ENCODE assay signal across 23 cellular contexts in the genomic region with DNA sequence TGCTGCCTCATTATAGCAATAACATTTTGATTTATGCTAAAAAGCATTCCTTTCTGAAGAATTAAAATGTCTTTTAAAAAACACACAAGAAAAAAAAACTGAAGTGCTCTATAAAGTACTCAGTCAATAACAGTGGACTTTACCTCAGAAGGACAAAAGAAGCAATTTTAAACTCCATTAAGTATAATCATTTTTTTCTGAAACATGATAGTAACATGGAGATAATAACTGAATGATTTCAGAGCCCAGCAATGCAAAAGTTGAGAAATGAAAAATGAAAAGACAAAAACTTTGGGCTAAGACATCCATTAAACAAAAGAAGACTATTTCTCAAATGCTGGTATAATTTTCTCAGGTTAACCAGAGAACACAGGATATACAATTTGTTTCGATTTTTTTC.
"Had no signal": no experiment of that assay in that cellular context is flagged by ENCODE, and none has a peak within 500 bp of the region (broad histone marks: within the 10 kb centered on the region; RNA-seq: fewer than 3 reads in every experiment).

No MANE protein-coding gene starts in this region.

- H3K36me3 Mint-ChIP-seq: stimulated activated effector memory CD8-positive, alpha-beta T cell treated with anti-CD3 and anti-CD28 coated beads, Interleukin-12 subunit alpha, Interleukin-12 subunit beta, amount 100 ng/mL, for 72 hours had no signal

- H3K4me1 Mint-ChIP-seq: central memory CD8-positive, alpha-beta T cell; memory B cell had no signal

- ATAC-seq: activated CD8-positive, alpha-beta T cell treated with anti-CD3 and anti-CD28 coated beads, Interleukin-2, amount 10 ng/mL, durations not matched to agents 7 days and 5 days; activated naive CD4-positive, alpha-beta T cell treated with anti-CD3 and anti-CD28 coated beads, Interleukin-2, amount 50 U/mL, for 72 hours; heart right ventricle; left colon; pancreas; right cardiac atrium; stimulated activated effector memory CD8-positive, alpha-beta T cell treated with anti-CD3 and anti-CD28 coated beads, Interleukin-12 subunit alpha, Interleukin-12 subunit beta, amount 100 ng/mL, for 72 hours; stimulated activated naive CD8-positive, alpha-beta T cell treated with anti-CD3 and anti-CD28 coated beads, Interleukin-15, amount 100 ng/mL, for 72 hours had no signal

- H3K27ac Mint-ChIP-seq: activated CD8-positive, alpha-beta T cell treated with anti-CD3 and anti-CD28 coated beads, Interleukin-2, amount 10 ng/mL, durations not matched to agents 7 days and 5 days; activated naive CD4-positive, alpha-beta T cell treated with anti-CD3 and anti-CD28 coated beads, Interleukin-2, amount 50 U/mL, for 72 hours; activated T-helper 1 cell treated with anti-CD3 and anti-CD28 coated beads, Interleukin-12 subunit alpha, Interleukin-12 subunit beta, Interleukin-2, Interleukin-4 antibody, amounts not matched to agents 30 ng/mL and 10 ng/mL and 1 ng/mL, durations not matched to agents 14 hours and 24 hours and 36 hours; memory B cell; stimulated activated effector memory CD8-positive, alpha-beta T cell treated with anti-CD3 and anti-CD28 coated beads, Interleukin-12 subunit alpha, Interleukin-12 subunit beta, amount 100 ng/mL, for 72 hours; stimulated activated naive CD8-positive, alpha-beta T cell treated with anti-CD3 and anti-CD28 coated beads, Interleukin-15, amount 100 ng/mL, for 72 hours had no signal

- H3K9me3 Mint-ChIP-seq: activated T-helper 1 cell treated with anti-CD3 and anti-CD28 coated beads, Interleukin-12 subunit alpha, Interleukin-12 subunit beta, Interleukin-2, Interleukin-4 antibody, amounts not matched to agents 30 ng/mL and 10 ng/mL and 1 ng/mL, durations not matched to agents 14 hours and 24 hours and 36 hours; central memory CD8-positive, alpha-beta T cell; stimulated activated effector memory CD8-positive, alpha-beta T cell treated with anti-CD3 and anti-CD28 coated beads, Interleukin-12 subunit alpha, Interleukin-12 subunit beta, amount 100 ng/mL, for 72 hours; stimulated activated naive CD8-positive, alpha-beta T cell treated with anti-CD3 and anti-CD28 coated beads, Interleukin-15, amount 100 ng/mL, for 72 hours had no signal

- FAIRE-seq: astrocyte, keratinocyte, TTC549, urothelium cell line had no signal

- H3K4me3 Mint-ChIP-seq: activated CD8-positive, alpha-beta T cell treated with anti-CD3 and anti-CD28 coated beads, Interleukin-2, amount 10 ng/mL, durations not matched to agents 7 days and 5 days; activated T-helper 1 cell treated with anti-CD3 and anti-CD28 coated beads, Interleukin-12 subunit alpha, Interleukin-12 subunit beta, Interleukin-2, Interleukin-4 antibody, amounts not matched to agents 30 ng/mL and 10 ng/mL and 1 ng/mL, durations not matched to agents 14 hours and 24 hours and 36 hours; central memory CD8-positive, alpha-beta T cell; memory B cell; nephron; stimulated activated effector memory CD8-positive, alpha-beta T cell treated with anti-CD3 and anti-CD28 coated beads, Interleukin-12 subunit alpha, Interleukin-12 subunit beta, amount 100 ng/mL, for 72 hours; stimulated activated naive CD8-positive, alpha-beta T cell treated with anti-CD3 and anti-CD28 coated beads, Interleukin-15, amount 100 ng/mL, for 72 hours had no signal

- DNase-seq: activated CD4-positive, alpha-beta T cell treated with anti-CD3 and anti-CD28 coated beads for 1 hour; activated CD4-positive, alpha-beta T cell treated with anti-CD3 and anti-CD28 coated beads, Interleukin-2, amount 50 U/mL, for 1 hour; activated CD8-positive, alpha-beta T cell treated with anti-CD3 and anti-CD28 coated beads, Interleukin-2, amount 10 ng/mL, durations not matched to agents 7 days and 5 days; activated gamma-delta T cell; adrenal gland; heart right ventricle; left colon; pancreas; right cardiac atrium; stimulated activated CD4-positive, alpha-beta T cell treated with anti-CD3 and anti-CD28 coated beads, Interleukin-2, amount 100 ng/mL, for 24 hours; stimulated activated naive CD8-positive, alpha-beta T cell treated with anti-CD3 and anti-CD28 coated beads, Interleukin-15, amount 100 ng/mL, for 72 hours; tibial artery; WERI-Rb-1 had no signal

- H3K27me3 Mint-ChIP-seq: central memory CD8-positive, alpha-beta T cell; memory B cell; stimulated activated naive CD8-positive, alpha-beta T cell treated with anti-CD3 and anti-CD28 coated beads, Interleukin-15, amount 100 ng/mL, for 72 hours had no signal
